ENCODE assay signal across 1 cellular context in the genomic region with DNA sequence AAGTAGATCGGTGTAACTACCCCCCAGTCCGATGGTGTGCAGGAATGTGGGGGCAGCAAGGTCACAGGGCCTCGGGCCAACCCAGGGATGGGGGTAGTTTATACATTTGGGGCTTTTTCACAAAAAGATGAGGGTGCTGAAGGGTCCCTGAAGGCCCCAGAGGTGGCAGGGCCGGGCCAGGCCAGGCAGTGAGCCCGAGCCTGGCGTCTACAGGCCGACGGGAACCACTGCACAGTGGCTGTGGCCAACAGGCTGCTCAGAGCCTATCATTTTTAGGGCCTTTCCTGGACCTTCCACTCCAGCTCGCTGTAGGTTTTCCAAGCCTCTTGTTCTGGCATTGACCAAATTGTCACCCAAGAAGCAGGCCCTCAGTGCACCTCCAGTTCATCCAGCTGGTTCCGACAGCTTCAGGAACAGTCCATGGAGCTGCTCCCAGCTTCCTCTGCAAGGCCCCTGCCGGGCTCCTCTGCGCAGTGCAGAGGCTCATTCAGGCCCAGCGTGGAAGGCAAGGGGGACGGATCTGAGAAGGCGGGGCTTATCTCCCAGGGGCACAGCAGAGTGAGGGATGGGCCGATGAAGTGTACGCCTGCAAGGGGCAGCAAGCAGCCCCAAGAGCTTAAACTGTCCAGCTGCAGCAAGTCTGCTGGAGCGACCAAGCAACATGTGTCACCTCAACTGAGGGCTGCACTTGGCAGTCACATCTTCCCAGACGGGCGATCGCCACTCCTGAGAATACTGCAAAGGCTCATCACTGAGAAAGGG.
TF ChIP-seq lines count a peak whose summit lies in the region.

No MANE protein-coding gene starts in this region.

TF ChIP-seq in IMR-90, 13 proteins besides CTCF, POLR2A, EP300 and RAD21:
- TF ChIP-seq RCOR1 (IDR thresholded peaks at IDR 0.05; ENCODE audit: insufficient replicate concordance, low read length) (no peak), MAZ (IDR thresholded peaks at IDR 0.05; ENCODE audit: borderline replicate concordance, low read depth, low read length) (no peak), RFX5 (IDR thresholded peaks at IDR 0.05; ENCODE audit: low read depth, low read length) (no peak), MAFK (IDR thresholded peaks at IDR 0.05; ENCODE audit: low read depth, low read length) (no peak), CHD1 (IDR thresholded peaks at IDR 0.05; ENCODE audit: low read depth, low read length) (no peak), FOS (IDR thresholded peaks at IDR 0.05; ENCODE audit: low read depth, low read length) (no peak), SMC3 (IDR thresholded peaks at IDR 0.05; ENCODE audit: low read depth, low read length) (no peak)
- TF ChIP-seq, protein P1, sequence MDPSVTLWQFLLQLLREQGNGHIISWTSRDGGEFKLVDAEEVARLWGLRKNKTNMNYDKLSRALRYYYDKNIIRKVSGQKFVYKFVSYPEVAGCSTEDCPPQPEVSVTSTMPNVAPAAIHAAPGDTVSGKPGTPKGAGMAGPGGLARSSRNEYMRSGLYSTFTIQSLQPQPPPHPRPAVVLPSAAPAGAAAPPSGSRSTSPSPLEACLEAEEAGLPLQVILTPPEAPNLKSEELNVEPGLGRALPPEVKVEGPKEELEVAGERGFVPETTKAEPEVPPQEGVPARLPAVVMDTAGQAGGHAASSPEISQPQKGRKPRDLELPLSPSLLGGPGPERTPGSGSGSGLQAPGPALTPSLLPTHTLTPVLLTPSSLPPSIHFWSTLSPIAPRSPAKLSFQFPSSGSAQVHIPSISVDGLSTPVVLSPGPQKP (IDR thresholded peaks at IDR 0.05; ENCODE audit: borderline replicate concordance, low read depth, low read length), result no peak
- TF ChIP-seq, protein P2, sequence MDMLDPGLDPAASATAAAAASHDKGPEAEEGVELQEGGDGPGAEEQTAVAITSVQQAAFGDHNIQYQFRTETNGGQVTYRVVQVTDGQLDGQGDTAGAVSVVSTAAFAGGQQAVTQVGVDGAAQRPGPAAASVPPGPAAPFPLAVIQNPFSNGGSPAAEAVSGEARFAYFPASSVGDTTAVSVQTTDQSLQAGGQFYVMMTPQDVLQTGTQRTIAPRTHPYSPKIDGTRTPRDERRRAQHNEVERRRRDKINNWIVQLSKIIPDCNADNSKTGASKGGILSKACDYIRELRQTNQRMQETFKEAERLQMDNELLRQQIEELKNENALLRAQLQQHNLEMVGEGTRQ (IDR thresholded peaks at IDR 0.05; ENCODE audit: low read depth, low read length), result no peak
TF ChIP-seq in IMR-90: peak in this region for 0.
